Comparison of ENCODE assay signal across 1 cellular context in the genomic region with DNA sequence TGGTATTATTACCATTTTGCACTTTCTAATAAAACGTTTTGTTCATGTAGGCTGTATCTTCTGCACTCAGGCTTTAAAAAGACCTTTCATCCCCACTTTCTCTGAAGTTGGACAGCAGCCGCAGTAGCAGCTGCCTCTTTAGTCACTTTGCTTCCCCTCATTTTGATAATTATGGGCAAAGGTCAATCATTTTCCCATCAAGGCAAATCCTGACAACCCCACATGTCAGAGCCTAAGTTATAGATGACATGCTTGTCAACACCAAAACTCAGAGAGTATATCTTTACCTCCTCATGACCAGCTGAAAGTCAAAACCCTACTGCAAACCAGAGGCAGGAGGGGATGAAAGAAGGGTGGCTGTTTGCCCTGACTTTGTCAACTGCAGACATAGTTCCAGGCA.
TF ChIP-seq lines count a peak whose summit lies in the region.

No MANE protein-coding gene starts in this region.

TF ChIP-seq in GM23338, 12 proteins besides CTCF, POLR2A, EP300 and RAD21 (continued from another document):
- TF ChIP-seq, protein P1, sequence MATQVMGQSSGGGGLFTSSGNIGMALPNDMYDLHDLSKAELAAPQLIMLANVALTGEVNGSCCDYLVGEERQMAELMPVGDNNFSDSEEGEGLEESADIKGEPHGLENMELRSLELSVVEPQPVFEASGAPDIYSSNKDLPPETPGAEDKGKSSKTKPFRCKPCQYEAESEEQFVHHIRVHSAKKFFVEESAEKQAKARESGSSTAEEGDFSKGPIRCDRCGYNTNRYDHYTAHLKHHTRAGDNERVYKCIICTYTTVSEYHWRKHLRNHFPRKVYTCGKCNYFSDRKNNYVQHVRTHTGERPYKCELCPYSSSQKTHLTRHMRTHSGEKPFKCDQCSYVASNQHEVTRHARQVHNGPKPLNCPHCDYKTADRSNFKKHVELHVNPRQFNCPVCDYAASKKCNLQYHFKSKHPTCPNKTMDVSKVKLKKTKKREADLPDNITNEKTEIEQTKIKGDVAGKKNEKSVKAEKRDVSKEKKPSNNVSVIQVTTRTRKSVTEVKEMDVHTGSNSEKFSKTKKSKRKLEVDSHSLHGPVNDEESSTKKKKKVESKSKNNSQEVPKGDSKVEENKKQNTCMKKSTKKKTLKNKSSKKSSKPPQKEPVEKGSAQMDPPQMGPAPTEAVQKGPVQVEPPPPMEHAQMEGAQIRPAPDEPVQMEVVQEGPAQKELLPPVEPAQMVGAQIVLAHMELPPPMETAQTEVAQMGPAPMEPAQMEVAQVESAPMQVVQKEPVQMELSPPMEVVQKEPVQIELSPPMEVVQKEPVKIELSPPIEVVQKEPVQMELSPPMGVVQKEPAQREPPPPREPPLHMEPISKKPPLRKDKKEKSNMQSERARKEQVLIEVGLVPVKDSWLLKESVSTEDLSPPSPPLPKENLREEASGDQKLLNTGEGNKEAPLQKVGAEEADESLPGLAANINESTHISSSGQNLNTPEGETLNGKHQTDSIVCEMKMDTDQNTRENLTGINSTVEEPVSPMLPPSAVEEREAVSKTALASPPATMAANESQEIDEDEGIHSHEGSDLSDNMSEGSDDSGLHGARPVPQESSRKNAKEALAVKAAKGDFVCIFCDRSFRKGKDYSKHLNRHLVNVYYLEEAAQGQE (IDR thresholded peaks at IDR 0.05; ENCODE audit: unreplicated experiment) = no peak
